Comparison of ENCODE assay signal across 8 cellular contexts in the genomic region with DNA sequence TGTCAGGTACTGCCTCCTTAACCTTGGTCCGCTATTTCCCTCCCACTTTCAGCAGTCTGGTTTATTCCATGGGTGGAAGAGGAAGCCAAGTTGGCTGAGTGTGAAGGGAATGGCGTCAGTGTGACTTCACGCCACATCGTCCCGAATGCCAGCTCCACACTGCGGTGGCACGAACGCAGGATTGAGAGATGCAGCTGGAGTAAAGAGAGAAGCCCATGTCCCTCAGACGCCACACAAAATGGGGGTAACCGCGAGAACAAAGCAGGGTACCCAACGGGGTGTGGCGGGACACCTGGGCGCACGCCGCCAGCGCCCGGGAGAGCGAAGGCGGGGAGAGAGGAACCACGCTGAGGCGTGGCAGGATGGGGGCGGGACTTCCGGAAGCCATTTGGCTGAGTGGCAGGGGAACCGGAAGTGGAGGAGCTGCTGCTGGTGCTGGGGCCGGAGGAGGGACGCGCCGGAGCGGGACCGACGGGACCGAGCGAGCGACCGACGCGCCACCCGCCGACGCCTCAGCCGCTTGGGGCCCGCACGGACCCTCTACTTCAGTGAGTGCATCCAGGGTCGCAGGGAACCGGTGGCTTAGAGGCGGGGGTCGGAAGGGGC. TPM values are rescaled to one million over a fixed set of nuclear protein-coding genes. Genes with fewer than 3 reads are reported as not detected.
DNase-seq lines count a peak whose midpoint lies in the region; ATAC-seq and TF ChIP-seq lines count a peak whose summit lies in the region.

A gene with protein sequence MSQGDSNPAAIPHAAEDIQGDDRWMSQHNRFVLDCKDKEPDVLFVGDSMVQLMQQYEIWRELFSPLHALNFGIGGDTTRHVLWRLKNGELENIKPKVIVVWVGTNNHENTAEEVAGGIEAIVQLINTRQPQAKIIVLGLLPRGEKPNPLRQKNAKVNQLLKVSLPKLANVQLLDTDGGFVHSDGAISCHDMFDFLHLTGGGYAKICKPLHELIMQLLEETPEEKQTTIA (plus strand): TSS at position 417 of the 606 bp plus-strand sequence. CDS start 8,161 bp downstream, outside the sequence.

- H3K4me1 ChIP-seq in Loucy (ENCODE audit: insufficient read depth, low read length, poor library complexity, severe bottlenecking) (peaks cover 30% of the 10 kb centered on the region), RWPE2 (ENCODE audit: insufficient read depth, poor library complexity, severe bottlenecking) (no peaks in the 10 kb centered on the region)

- peak within 1 kb of the TSS; percentile 87 for H3K27ac ChIP-seq in RWPE2 (ENCODE audit: poor library complexity, severe bottlenecking)

- H3K36me3 ChIP-seq in H7 (replicated peaks; ENCODE audit: control insufficient read depth, insufficient read depth, low read length) (peaks cover 9% of the 10 kb centered on the region), Loucy (ENCODE audit: insufficient read depth, low read length) (0 out of 2 replicates have a peak, but pooled peaks cover 6% of the 10 kb centered on the region), RWPE2 (ENCODE audit: low read depth) (peaks cover 30% of the 10 kb centered on the region)

- ATAC-seq in RWPE2 (ENCODE audit: low read depth), result peak; percentile 93
- peak; percentile 86 to 88 for ATAC-seq in naive thymus-derived CD8-positive, alpha-beta T cell
- peak; percentile 92 to 94 for ATAC-seq in stimulated activated naive B cell treated with anti-CD40 and anti-IgM and Interleukin-4, amounts not matched to agents 10 μg/mL and 1 μg/mL and 100 μg/mL, for 72 hours (replicated peaks)

- peak within 1 kb of the TSS; percentile 95 for H3K27ac Mint-ChIP-seq in activated T-helper 2 cell treated with anti-CD3 and anti-CD28 coated beads, Interferon-gamma antibody, Interleukin-2, Interleukin-4, amounts not matched to agents 10 μg/mL and 5 μg/mL and 100 μg/mL, durations not matched to agents 14 hours and 24 hours and 36 hours
- H3K27ac Mint-ChIP-seq in naive thymus-derived CD8-positive, alpha-beta T cell, result peak within 1 kb of the TSS; percentile 90 to 99 (median 97)
- H3K27ac Mint-ChIP-seq in stimulated activated naive B cell treated with anti-CD40 and anti-IgM and Interleukin-4, amounts not matched to agents 10 μg/mL and 1 μg/mL and 100 μg/mL, for 72 hours, result peak within 1 kb of the TSS; percentile 99

- H3K4me3 ChIP-seq in H7 (ENCODE audit: insufficient read depth, low read depth, low read length) (peak within 1 kb of the TSS; percentile 86), Loucy (ENCODE audit: low read length, poor library complexity, severe bottlenecking) (peak within 1 kb of the TSS; percentile 89), RWPE2 (ENCODE audit: severe bottlenecking) (peak within 1 kb of the TSS; percentile 77), fibroblast of mammary gland (ENCODE audit: control insufficient read depth, low read depth, low read length) (peak within 1 kb of the TSS; percentile 97)

- H2AFZ ChIP-seq in Loucy (ENCODE audit: low read length), result peak within 1 kb of the TSS; percentile 95

- H3K27me3 Mint-ChIP-seq in activated T-helper 2 cell treated with anti-CD3 and anti-CD28 coated beads, Interferon-gamma antibody, Interleukin-2, Interleukin-4, amounts not matched to agents 10 μg/mL and 5 μg/mL and 100 μg/mL, durations not matched to agents 14 hours and 24 hours and 36 hours (ENCODE audit: low read depth), result peaks cover 11% of the 10 kb centered on the region
- H3K27me3 Mint-ChIP-seq in naive thymus-derived CD8-positive, alpha-beta T cell, result peaks cover 2 to 10% (median 5%) of the 10 kb centered on the region in 5 donors
- peaks cover 9 to 12% of the 10 kb centered on the region in 2 donors for H3K27me3 Mint-ChIP-seq in stimulated activated naive B cell treated with anti-CD40 and anti-IgM and Interleukin-4, amounts not matched to agents 10 μg/mL and 1 μg/mL and 100 μg/mL, for 72 hours

- H3K9me2 ChIP-seq in Loucy (replicated peaks; ENCODE audit: low read depth, low read length), result no peaks in the 10 kb centered on the region

- peaks cover 34% of the 10 kb centered on the region for H3K36me3 Mint-ChIP-seq in activated T-helper 2 cell treated with anti-CD3 and anti-CD28 coated beads, Interferon-gamma antibody, Interleukin-2, Interleukin-4, amounts not matched to agents 10 μg/mL and 5 μg/mL and 100 μg/mL, durations not matched to agents 14 hours and 24 hours and 36 hours (ENCODE audit: low read depth)
- peaks cover 0 to 26% (median 2%) of the 10 kb centered on the region in 3 donors for H3K36me3 Mint-ChIP-seq in naive thymus-derived CD8-positive, alpha-beta T cell
- peaks cover 18 to 26% of the 10 kb centered on the region in 2 donors for H3K36me3 Mint-ChIP-seq in stimulated activated naive B cell treated with anti-CD40 and anti-IgM and Interleukin-4, amounts not matched to agents 10 μg/mL and 1 μg/mL and 100 μg/mL, for 72 hours

- intact Hi-C loops in activated T-helper 2 cell treated with anti-CD3 and anti-CD28 coated beads, Interferon-gamma antibody, Interleukin-2, Interleukin-4, amounts not matched to agents 10 μg/mL and 5 μg/mL and 100 μg/mL, durations not matched to agents 14 hours and 24 hours and 36 hours (cut with micrococcal nuclease), result loop anchor here (5.0 kb wide), 2 partner anchors 47 to 372 kb away; partner anchors contain the start of genes BUD13 and SIK3

- peak within 1 kb of the TSS; percentile 97 for H3K4me2 ChIP-seq in Loucy (ENCODE audit: low read depth, low read length, poor library complexity, severe bottlenecking)

- no peaks in the 10 kb centered on the region for H3F3A ChIP-seq in Loucy (ENCODE audit: low read depth)

- H3K9me3 Mint-ChIP-seq in activated T-helper 2 cell treated with anti-CD3 and anti-CD28 coated beads, Interferon-gamma antibody, Interleukin-2, Interleukin-4, amounts not matched to agents 10 μg/mL and 5 μg/mL and 100 μg/mL, durations not matched to agents 14 hours and 24 hours and 36 hours, result no peaks in the 10 kb centered on the region
- no peaks in the 10 kb centered on the region for H3K9me3 Mint-ChIP-seq in naive thymus-derived CD8-positive, alpha-beta T cell
- H3K9me3 Mint-ChIP-seq in stimulated activated naive B cell treated with anti-CD40 and anti-IgM and Interleukin-4, amounts not matched to agents 10 μg/mL and 1 μg/mL and 100 μg/mL, for 72 hours, result no peaks in the 10 kb centered on the region

- TF ChIP-seq CTCF in Loucy (conservative IDR thresholded peaks at IDR 0.05; ENCODE audit: low read length), result no peak
- no peak for TF ChIP-seq CTCF in RWPE2 (IDR thresholded peaks at IDR 0.05; ENCODE audit: poor library complexity, severe bottlenecking)
- no peak for TF ChIP-seq CTCF in fibroblast of mammary gland (conservative IDR thresholded peaks at IDR 0.05; ENCODE audit: control insufficient read depth, insufficient read depth, low read depth, low read length)

- POLR2A ChIA-PET in naive thymus-derived CD8-positive, alpha-beta T cell (lab: Charles Lee), result interaction anchor here (0.5 to 3.7 kb wide), 15 partner anchors 9 to 370 kb away, joined by 3 to 46 read pairs (median 4); partner anchors contain the start of genes PCSK7, RNF214, SIDT2 and SIK3

- H4K20me1 ChIP-seq in Loucy (ENCODE audit: insufficient read depth, low read length, poor library complexity, severe bottlenecking), result peaks cover 46% of the 10 kb centered on the region

- H3K9me3 ChIP-seq in Loucy (ENCODE audit: insufficient read depth, low read depth, low read length) (no peaks in the 10 kb centered on the region), RWPE2 (ENCODE audit: severe bottlenecking) (no peaks in the 10 kb centered on the region)

- H3K4me3 Mint-ChIP-seq in activated T-helper 2 cell treated with anti-CD3 and anti-CD28 coated beads, Interferon-gamma antibody, Interleukin-2, Interleukin-4, amounts not matched to agents 10 μg/mL and 5 μg/mL and 100 μg/mL, durations not matched to agents 14 hours and 24 hours and 36 hours (ENCODE audit: low read depth), result peak within 1 kb of the TSS; percentile 100
- H3K4me3 Mint-ChIP-seq in naive thymus-derived CD8-positive, alpha-beta T cell, result peak within 1 kb of the TSS; percentile 94 to 99 (median 98)
- H3K4me3 Mint-ChIP-seq in stimulated activated naive B cell treated with anti-CD40 and anti-IgM and Interleukin-4, amounts not matched to agents 10 μg/mL and 1 μg/mL and 100 μg/mL, for 72 hours, result peak within 1 kb of the TSS; percentile 96

- peak within 1 kb of the TSS; percentile 86 for H3K9ac ChIP-seq in Loucy (ENCODE audit: low read depth, low read length, poor library complexity, severe bottlenecking)

- H3K27me3 ChIP-seq in H7 (ENCODE audit: control insufficient read depth, insufficient read depth, low read length), result no peaks in the 10 kb centered on the region
- no peaks in the 10 kb centered on the region for H3K27me3 ChIP-seq in Loucy (ENCODE audit: insufficient read depth, low read length, poor library complexity, severe bottlenecking)
- no peaks in the 10 kb centered on the region for H3K27me3 ChIP-seq in RWPE2 (ENCODE audit: insufficient read depth, poor library complexity, severe bottlenecking)

- peak; percentile 95 for DNase-seq in ELR (ENCODE audit: low read depth)
- DNase-seq in H7, result peak; percentile 97
- DNase-seq in RWPE2 (ENCODE audit: low spot score), result peak; percentile 95
- peak; percentile 93 for DNase-seq in activated T-helper 2 cell treated with anti-CD3 and anti-CD28 coated beads, Interferon-gamma antibody, Interleukin-2, Interleukin-4, amounts not matched to agents 10 μg/mL and 5 μg/mL and 100 μg/mL, durations not matched to agents 14 hours and 24 hours and 36 hours (ENCODE audit: low spot score)
- peak; percentile 88 for DNase-seq in fibroblast of mammary gland (ENCODE audit: low read depth)
- DNase-seq in naive thymus-derived CD8-positive, alpha-beta T cell, result peak; percentile 91 to 97 (median 94)
- peak; percentile 94 for DNase-seq in stimulated activated naive B cell treated with anti-CD40 and anti-IgM and Interleukin-4, amounts not matched to agents 10 μg/mL and 1 μg/mL and 100 μg/mL, for 72 hours

- peaks cover 48% of the 10 kb centered on the region for H3K79me2 ChIP-seq in Loucy (ENCODE audit: insufficient read depth, low read length)

- H3K4me1 Mint-ChIP-seq in activated T-helper 2 cell treated with anti-CD3 and anti-CD28 coated beads, Interferon-gamma antibody, Interleukin-2, Interleukin-4, amounts not matched to agents 10 μg/mL and 5 μg/mL and 100 μg/mL, durations not matched to agents 14 hours and 24 hours and 36 hours (ENCODE audit: low read depth), result peaks cover 40% of the 10 kb centered on the region
- peaks cover 25 to 51% (median 47%) of the 10 kb centered on the region in 4 donors for H3K4me1 Mint-ChIP-seq in naive thymus-derived CD8-positive, alpha-beta T cell
- peaks cover 23 to 40% of the 10 kb centered on the region in 2 donors for H3K4me1 Mint-ChIP-seq in stimulated activated naive B cell treated with anti-CD40 and anti-IgM and Interleukin-4, amounts not matched to agents 10 μg/mL and 1 μg/mL and 100 μg/mL, for 72 hours

RNA-seq across cellular contexts. Expression of the gene that starts here (rescaled TPM):
- 138 and 159 TPM in 2 replicates for total RNA-seq in H7 (2014; rRNA removed; shearing (Covaris generic))
- total RNA-seq in activated T-helper 2 cell treated with anti-CD3 and anti-CD28 coated beads, Interferon-gamma antibody, Interleukin-2, Interleukin-4, amounts not matched to agents 10 μg/mL and 5 μg/mL and 100 μg/mL, durations not matched to agents 14 hours and 24 hours and 36 hours, result 72.3 and 76.9 TPM in 2 replicates
- total RNA-seq in naive thymus-derived CD8-positive, alpha-beta T cell, result 10 to 100 TPM; 59.2 to 60.5 TPM
- 10 to 100 TPM; 14.4 to 19.5 (median 18.3) TPM for polyA plus RNA-seq in naive thymus-derived CD8-positive, alpha-beta T cell

Comparison
In these comparisons a context has a peak if more than half of its experiments do, and no peak if none do; other contexts are left out.
1. Peak in every context shown above with its lines: DNase-seq, ATAC-seq, H3K4me3 ChIP-seq and H3K27ac ChIP-seq.